Comparison of ENCODE assay signal across 1 cellular context in genomic region chr20:46399401-46399800, GRCh38.
TF ChIP-seq lines count a peak whose summit lies in the region.

No MANE protein-coding gene starts in this region.

TF ChIP-seq in WTC11, 78 proteins besides CTCF, POLR2A, EP300 and RAD21 (continued from another document):
- TF ChIP-seq SMAD4 (CRISPR knock-in tag; IDR thresholded peaks at IDR 0.05) = no peak
- no peak for TF ChIP-seq ZNF317 (CRISPR knock-in tag; IDR thresholded peaks at IDR 0.05; ENCODE audit: borderline replicate concordance, low read depth)
- no peak for TF ChIP-seq HMGA2 (CRISPR knock-in tag; IDR thresholded peaks at IDR 0.05)
- no peak for TF ChIP-seq TP53 (CRISPR knock-in tag; IDR thresholded peaks at IDR 0.05)
- no peak for TF ChIP-seq RORB (CRISPR knock-in tag; IDR thresholded peaks at IDR 0.05)
- no peak for TF ChIP-seq MLX (CRISPR knock-in tag; IDR thresholded peaks at IDR 0.05)
- no peak for TF ChIP-seq CREM (CRISPR knock-in tag; IDR thresholded peaks at IDR 0.05)
TF ChIP-seq in WTC11: peak in this region for 0.
